In genomic region chr10:66180651-66181318, GRCh38 we compare ENCODE assay signal across 8 cellular contexts.
DNase-seq lines count a peak whose midpoint lies in the region; ATAC-seq, FAIRE-seq and TF ChIP-seq lines count a peak whose summit lies in the region.

No MANE protein-coding gene starts in this region.

- no CpG with 5 or more reads among the region's 4 CpGs for WGBS in neuronal stem cell (ENCODE audit: extremely low coverage in 2 of 2, insufficient read length in 2 of 2, insufficient replicate concordance in 1 of 2), 2 donors

- peak; percentile 39 to 47 for DNase-seq in AML-193 (lab: John Stamatoyannopoulos, UW)
- peak; percentile 17 for DNase-seq in GM12891 (ENCODE audit: insufficient read length, low spot score)
- peak; percentile 81 for DNase-seq in MM.1S
- DNase-seq in T-helper 17 cell = no peak
- peak; percentile 67 for DNase-seq in fibroblast of the aortic adventitia (ENCODE audit: low read depth)
- DNase-seq in neuronal stem cell (ENCODE audit: low spot score) = peak; percentile 59
- DNase-seq in mesenteric fat pad (ENCODE audit: low spot score) = no peak

- no peaks in the 10 kb centered on the region for H3K27me3 ChIP-seq in MM.1S (replicated peaks; ENCODE audit: insufficient read depth, low read length)
- no peaks in the 10 kb centered on the region for H3K27me3 ChIP-seq in neuronal stem cell (ENCODE audit: control insufficient read depth in 3 of 3, insufficient read depth in 3 of 3, low read depth in 1 of 3, low read length in 3 of 3)

- no peaks in the 10 kb centered on the region for H4K20me1 ChIP-seq in MM.1S (ENCODE audit: insufficient read depth, low read length)

- H3K4ac ChIP-seq in neuronal stem cell (ENCODE audit: low read length) = no peak overlapping the region

- H3F3A ChIP-seq in MM.1S (ENCODE audit: insufficient read depth, low read length) = no peaks in the 10 kb centered on the region

- no peaks in the 10 kb centered on the region for H3K79me1 ChIP-seq in neuronal stem cell (ENCODE audit: low read depth, low read length)

- H3K79me2 ChIP-seq in MM.1S (ENCODE audit: low read length) = no peaks in the 10 kb centered on the region

- H4K8ac ChIP-seq in neuronal stem cell (ENCODE audit: low read depth, low read length) = no peak overlapping the region

- 0 out of 2 replicates have a peak overlapping the region, but pooled peaks have one; percentile 34 for H2AFZ ChIP-seq in MM.1S (ENCODE audit: low read length)
- peak overlapping the region; percentile 63 for H2AFZ ChIP-seq in neuronal stem cell (ENCODE audit: low read length)

- H3K27ac ChIP-seq in MM.1S (ENCODE audit: low read length) (no peak overlapping the region), neuronal stem cell (replicated peaks; ENCODE audit: low read length) (no peak overlapping the region)

- H3K4me3 ChIP-seq in MM.1S (ENCODE audit: low read length) = no peak overlapping the region
- no peak overlapping the region for H3K4me3 ChIP-seq in fibroblast of the aortic adventitia (ENCODE audit: low read depth, low read length)
- H3K4me3 ChIP-seq in neuronal stem cell (ENCODE audit: low read length in 2 of 2) = no peak overlapping the region

- peaks cover 2% of the 10 kb centered on the region for H3K4me1 Mint-ChIP-seq in T-helper 17 cell

- H3K4me3 Mint-ChIP-seq in T-helper 17 cell = no peak overlapping the region

- H2BK120ac ChIP-seq in neuronal stem cell (ENCODE audit: low read depth, low read length) = no peak overlapping the region

- H3K9me3 ChIP-seq in MM.1S (replicated peaks; ENCODE audit: insufficient read depth, low read length) = no peaks in the 10 kb centered on the region
- H3K9me3 ChIP-seq in T-helper 17 cell (ENCODE audit: control insufficient read depth, low read length, poor library complexity, severe bottlenecking) = no peaks in the 10 kb centered on the region
- H3K9me3 ChIP-seq in neuronal stem cell (replicated peaks in 1 of 2; ENCODE audit: control insufficient read depth in 2 of 2, insufficient read depth in 1 of 2, low read depth in 1 of 2, low read length in 2 of 2) = no peaks in the 10 kb centered on the region

- no peaks in the 10 kb centered on the region for H3K36me3 ChIP-seq in MM.1S (replicated peaks; ENCODE audit: insufficient read depth, low read length)
- no peaks in the 10 kb centered on the region for H3K36me3 ChIP-seq in neuronal stem cell (replicated peaks in 1 of 2; ENCODE audit: control insufficient read depth in 2 of 2, insufficient read depth in 2 of 2, low read length in 2 of 2)

- H3K4me2 ChIP-seq in MM.1S (ENCODE audit: low read depth, low read length) (no peak overlapping the region), neuronal stem cell (ENCODE audit: insufficient read depth, low read length, poor library complexity, severe bottlenecking) (no peak overlapping the region)

- no peak overlapping the region for H3K18ac ChIP-seq in neuronal stem cell (ENCODE audit: low read length)

- no peak overlapping the region for H3K23ac ChIP-seq in neuronal stem cell (ENCODE audit: low read depth, low read length, poor library complexity)

- H2BK5ac ChIP-seq in neuronal stem cell (ENCODE audit: low read length) = no peak overlapping the region

- no peak overlapping the region for H3K9ac ChIP-seq in MM.1S (ENCODE audit: low read length)
- no peak overlapping the region for H3K9ac ChIP-seq in neuronal stem cell (ENCODE audit: low read depth, low read length, poor library complexity)

- peak; percentile 87 for ATAC-seq in HG02623 (IDR thresholded peaks at IDR 0.05; ENCODE audit: unreplicated experiment)
- ATAC-seq in T-helper 17 cell = peak; percentile 74

- no peak overlapping the region for H3K27ac Mint-ChIP-seq in T-helper 17 cell

- H3K4me1 ChIP-seq in MM.1S (ENCODE audit: low read length) (no peaks in the 10 kb centered on the region), neuronal stem cell (ENCODE audit: control insufficient read depth in 2 of 2, insufficient read depth in 1 of 2, low read depth in 1 of 2, low read length in 2 of 2) (no peaks in the 10 kb centered on the region)

- H4K91ac ChIP-seq in neuronal stem cell (ENCODE audit: low read depth, low read length, poor library complexity) = no peak overlapping the region

- no peak overlapping the region for H2BK15ac ChIP-seq in neuronal stem cell (ENCODE audit: low read length)

- no peaks in the 10 kb centered on the region for H3K27me3 Mint-ChIP-seq in T-helper 17 cell

- TF ChIP-seq CTCF in MM.1S (IDR thresholded peaks at IDR 0.05; ENCODE audit: low read length) (peak; percentile 66), fibroblast of the aortic adventitia (IDR thresholded peaks at IDR 0.05; ENCODE audit: insufficient read depth, low read length) (peak; percentile 53)

- no peak for TF ChIP-seq POLR2A in GM12891 (IDR thresholded peaks at IDR 0.05; ENCODE audit: low read depth, low read length)

- no peak overlapping the region for H2BK12ac ChIP-seq in neuronal stem cell (ENCODE audit: low read length)

- no peak overlapping the region for H3K14ac ChIP-seq in neuronal stem cell (ENCODE audit: low read length)

- H2AK5ac ChIP-seq in neuronal stem cell (ENCODE audit: low read depth, low read length) = no peak overlapping the region

- peak; percentile 56 for FAIRE-seq in GM12891 (lab: Jason Lieb, UNC)

- H3K9me2 ChIP-seq in MM.1S (replicated peaks; ENCODE audit: insufficient read depth, low read length) = no peaks in the 10 kb centered on the region

- no peaks in the 10 kb centered on the region for H3K36me3 Mint-ChIP-seq in T-helper 17 cell (ENCODE audit: low read depth)

TF ChIP-seq in GM12891, 5 proteins besides CTCF, POLR2A, EP300 and RAD21:
- TF ChIP-seq POLR2AphosphoS5 (IDR thresholded peaks at IDR 0.05; ENCODE audit: low read depth, low read length) = no peak
- no peak for TF ChIP-seq SPI1 (IDR thresholded peaks at IDR 0.05; ENCODE audit: low read depth, low read length)
- TF ChIP-seq PAX5 (IDR thresholded peaks at IDR 0.05; ENCODE audit: insufficient read depth, low read length, severe bottlenecking) = no peak
- TF ChIP-seq POU2F2 (IDR thresholded peaks at IDR 0.05; ENCODE audit: low read depth, low read length) = no peak
- no peak for TF ChIP-seq TAF1 (IDR thresholded peaks at IDR 0.05; ENCODE audit: low read depth, low read length)

Comparison
In these comparisons a context has a peak if more than half of its experiments do, and no peak if none do; other contexts are left out.
1. DNase-seq: peak in AML-193 (2 of 2), GM12891 (single experiment), MM.1S (single experiment), fibroblast of the aortic adventitia (single experiment) and neuronal stem cell (single experiment); none in T-helper 17 cell (0 of 3) and mesenteric fat pad (single experiment).